In the genomic region with DNA sequence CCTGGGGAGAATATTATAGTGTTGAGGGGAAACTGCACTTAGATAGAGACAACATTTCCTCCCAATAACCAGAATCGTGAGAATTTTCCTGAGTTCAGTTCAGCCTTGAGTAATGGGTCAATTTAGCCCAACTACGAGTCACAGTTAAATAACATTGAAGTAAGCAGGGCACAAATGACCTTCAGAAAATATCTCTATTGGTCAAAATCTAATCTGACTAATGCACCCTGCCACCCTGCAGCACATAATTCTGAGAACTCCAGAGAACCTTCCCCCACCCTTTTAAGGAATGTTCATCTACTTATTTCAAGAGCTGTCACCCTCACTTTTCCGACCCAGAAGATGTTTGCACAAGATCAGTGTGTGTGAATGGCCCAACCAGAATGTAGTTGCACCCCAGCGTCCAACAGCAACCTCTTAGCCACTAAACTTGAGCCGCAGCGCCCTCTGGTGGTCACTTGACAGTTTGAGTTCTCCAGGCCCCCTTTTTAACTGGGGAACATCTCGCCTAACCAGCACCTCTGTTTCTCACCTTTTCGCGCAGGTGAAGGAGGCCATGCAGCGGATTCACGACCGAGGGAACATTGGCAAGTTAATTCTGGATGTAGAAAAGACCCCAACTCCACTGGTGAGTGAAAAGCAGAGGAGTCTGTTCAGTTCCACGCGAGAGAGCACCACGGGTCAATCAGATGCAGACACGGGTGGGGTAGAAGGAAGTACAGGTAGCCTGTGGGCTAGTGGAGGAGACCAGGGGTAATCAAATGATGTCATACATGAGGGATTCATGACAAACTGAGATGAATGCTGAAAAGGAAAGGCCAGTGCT, we compare ENCODE assay signal across 8 cellular contexts. TPM values are rescaled to one million over a fixed set of nuclear protein-coding genes. Genes with fewer than 3 reads are reported as not detected.
DNase-seq lines count a peak whose midpoint lies in the region; ATAC-seq and TF ChIP-seq lines count a peak whose summit lies in the region.

No MANE protein-coding gene starts in this region.

- peak; percentile 83 for ATAC-seq in HG02759 (IDR thresholded peaks at IDR 0.05; ENCODE audit: unreplicated experiment)
- peak; percentile 98 for ATAC-seq in left lobe of liver

- H3K4me3 ChIP-seq in GM12865 (ENCODE audit: low read depth, low read length) = no peak overlapping the region

- DNase-seq in GM12865 (ENCODE audit: low read depth) (peak; percentile 82), NCI-H2081 treated with DMSO at 0.1 percent for 48 hours (lab: John Stamatoyannopoulos, UW) (peak; percentile 15), cerebellum (ENCODE audit: low spot score) (peak; percentile 78), left lobe of liver (ENCODE audit: low spot score) (peak; percentile 73), amniotic stem cell (lab: John Stamatoyannopoulos, UW) (no peak)
- DNase-seq in activated CD4-positive, CD25-positive, alpha-beta regulatory T cell treated with anti-CD3 and anti-CD28 coated beads, Interleukin-2, amount 50 U/mL, for 72 hours = peak; percentile 80
- DNase-seq in stimulated activated CD4-positive, alpha-beta T cell treated with anti-CD3 and anti-CD28 coated beads, Interleukin-4, amount 100 ng/mL, for 24 hours = peak; percentile 77

- TF ChIP-seq CTCF in GM12865 (IDR thresholded peaks at IDR 0.05; ENCODE audit: insufficient read depth, low read depth, low read length, missing control alignments) = peak; percentile 75

RNA-seq across cellular contexts. Expression of a gene that starts 50.8 kb away (rescaled TPM):
- not detected for total RNA-seq in cerebellum
- total RNA-seq in left lobe of liver = not detected
